Comparison of ENCODE assay signal across 8 cellular contexts in genomic region chr14:39174560-39175444, GRCh38. TPM values are rescaled to one million over a fixed set of nuclear protein-coding genes. Genes with fewer than 3 reads are reported as not detected.
DNase-seq lines count a peak whose midpoint lies in the region; ATAC-seq and TF ChIP-seq lines count a peak whose summit lies in the region.

TSS of gene PNN (plus strand) at chr14:39175254. CDS start at chr14:39175280, 26 bp downstream.

- H3K9ac ChIP-seq in colonic mucosa (ENCODE audit: low read depth in 2 of 2, low read length in 2 of 2) = peak within 1 kb of the TSS; percentile 90 to 95

- H3K4me1 ChIP-seq in BE2C (no peaks in the 10 kb centered on the region), colonic mucosa (no peaks in the 10 kb centered on the region)

- H3K4me3 ChIP-seq in BE2C (ENCODE audit: low read depth, low read length) (peak within 1 kb of the TSS; percentile 96), colonic mucosa (peak within 1 kb of the TSS; percentile 79)

- DNase-seq in BE2C = peak; percentile 97
- DNase-seq in GM19240 (ENCODE audit: insufficient read length, low spot score) = peak; percentile 65
- DNase-seq in NCI-H526 (lab: John Stamatoyannopoulos, UW) = peak; percentile 99
- DNase-seq in activated CD4-positive, alpha-beta T cell treated with anti-CD3 and anti-CD28 coated beads for 48 hours = peak; percentile 97
- DNase-seq in colonic mucosa = peak; percentile 98
- DNase-seq in kidney tubule cell (ENCODE audit: low spot score) = peak; percentile 100
- peak; percentile 75 to 93 (median 84) for DNase-seq in stimulated activated CD4-positive, alpha-beta T cell treated with anti-CD3 and anti-CD28 coated beads, Interleukin-1b, Interleukin-23, amount 100 ng/mL, for 24 hours (ENCODE audit: low read depth in 4 of 4, low spot score in 1 of 4)

- H3K27ac ChIP-seq in colonic mucosa = peak within 1 kb of the TSS; percentile 92

- no peaks in the 10 kb centered on the region for H3K9me3 ChIP-seq in BE2C
- H3K9me3 ChIP-seq in colonic mucosa = no peaks in the 10 kb centered on the region

- H3K27me3 ChIP-seq in BE2C = no peaks in the 10 kb centered on the region
- no peaks in the 10 kb centered on the region for H3K27me3 ChIP-seq in colonic mucosa

- ATAC-seq in HG03460 (IDR thresholded peaks at IDR 0.05; ENCODE audit: unreplicated experiment) = peak; percentile 90

- H3K36me3 ChIP-seq in BE2C (peaks cover 38% of the 10 kb centered on the region), colonic mucosa (peaks cover 11% of the 10 kb centered on the region)

- TF ChIP-seq CTCF in BE2C (IDR thresholded peaks at IDR 0.05; ENCODE audit: low read depth, low read length) (no peak), colonic mucosa (IDR thresholded peaks at IDR 0.05) (no peak)

- intact Hi-C loops in colonic mucosa (cut with DNase I) = loop anchor here (5.0 kb wide), 2 partner anchors 73 to 92 kb away; partner anchors contain the start of gene SEC23A

RNA-seq across cellular contexts. Expression of gene PNN, which starts in this region (rescaled TPM):
- polyA plus RNA-seq in BE2C (2012; ENCODE audit: insufficient read depth, insufficient read length, low read depth) = 68.9 TPM
- 10 to 100 TPM; 34.6 to 52.4 TPM for total RNA-seq in colonic mucosa

Comparison
In these comparisons a context has a peak if more than half of its experiments do, and no peak if none do; other contexts are left out.
1. Peak in every context shown above with its lines: DNase-seq, ATAC-seq, H3K4me3 ChIP-seq and H3K27ac ChIP-seq.